8 cellular contexts compared by ENCODE assay signal in the genomic region with DNA sequence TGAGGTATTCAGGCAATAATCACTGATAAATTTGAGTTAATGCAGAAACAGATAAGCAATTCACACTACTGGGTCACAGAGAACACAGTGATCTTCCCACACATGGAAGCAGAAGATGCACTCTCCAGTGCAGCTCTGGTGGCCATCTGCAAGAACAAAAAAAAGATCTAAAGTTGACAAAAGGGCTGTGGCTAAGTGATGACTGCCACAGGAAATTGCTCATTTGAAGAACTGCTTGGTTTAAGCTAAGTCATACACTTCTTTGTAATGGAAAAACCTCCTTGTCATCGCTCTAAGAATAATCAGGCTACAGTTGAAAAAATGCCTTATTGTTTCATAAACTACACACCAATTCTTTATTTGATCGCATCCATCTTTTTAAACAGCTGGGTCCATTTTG.
A peak's percentile ranks its signal among the peaks of the same experiment; 100 is the strongest.
DNase-seq lines count a peak whose midpoint lies in the region; ATAC-seq and TF ChIP-seq lines count a peak whose summit lies in the region.

No MANE protein-coding gene starts in this region.

- peak; percentile 65 for ATAC-seq in GM19043 (IDR thresholded peaks at IDR 0.05; ENCODE audit: low read depth, unreplicated experiment)
- peak; percentile 77 for ATAC-seq in HG03565 (IDR thresholded peaks at IDR 0.05; ENCODE audit: unreplicated experiment)
- no peak for ATAC-seq in omental fat pad (ENCODE audit: low FRiP score)

- POLR2A ChIA-PET in BJ (lab: Charles Lee): no interaction called here

- DNase-seq in BJ (ENCODE audit: low read depth) (peak; percentile 39), globus pallidus (ENCODE audit: low spot score) (peak; percentile 29), stromal cell of bone marrow (ENCODE audit: low read depth) (peak; percentile 79), DMS114 treated with DMSO at 0.1 percent for 48 hours (lab: John Stamatoyannopoulos, UW; ENCODE audit: unreplicated experiment) (no peak), omental fat pad (ENCODE audit: low spot score) (no peak)
- peak; percentile 38 to 40 for DNase-seq in activated CD4-positive, alpha-beta T cell treated with anti-CD3 and anti-CD28 coated beads for 4 hours

- CTCF ChIA-PET in BJ (lab: Yijun Ruan, JAX): interaction anchor here (3.2 kb wide), 1 partner anchor 9 kb away, joined by 15 read pairs; no protein-coding TSS in a partner anchor

- no peaks in the 10 kb centered on the region for H3K36me3 ChIP-seq in BJ (ENCODE audit: control insufficient read depth, insufficient read depth, low read length)

- H3K27me3 ChIP-seq in BJ (ENCODE audit: control insufficient read depth, insufficient read depth, low read length): no peaks in the 10 kb centered on the region

- H3K4me3 ChIP-seq in BJ (ENCODE audit: low read depth, low read length): no peak overlapping the region

- TF ChIP-seq CTCF in BJ (IDR thresholded peaks at IDR 0.05; ENCODE audit: insufficient read depth, low read depth, low read length) (no peak), omental fat pad (IDR thresholded peaks at IDR 0.05) (no peak)

Comparison
In these comparisons a context has a peak if more than half of its experiments do, and no peak if none do; other contexts are left out.
1. DNase-seq: peak in BJ (single experiment), activated CD4-positive, alpha-beta T cell treated with anti-CD3 and anti-CD28 coated beads for 4 hours (2 of 2), globus pallidus (single experiment) and stromal cell of bone marrow (single experiment); none in DMS114 treated with DMSO at 0.1 percent for 48 hours (single experiment) and omental fat pad (single experiment).